In genomic region chr2:223641062-223641461, GRCh38 we compare ENCODE assay signal across 22 cellular contexts. TPM values are rescaled to one million over a fixed set of nuclear protein-coding genes. Genes with fewer than 3 reads are reported as not detected.
DNase-seq lines count a peak whose midpoint lies in the region; ATAC-seq, FAIRE-seq and TF ChIP-seq lines count a peak whose summit lies in the region.
"Had no signal": no experiment of that assay in that cellular context is flagged by ENCODE, and none has a peak within 500 bp of the region (broad histone marks: within the 10 kb centered on the region; RNA-seq: fewer than 3 reads in every experiment).

No MANE protein-coding gene starts in this region.

- H3K9me1 ChIP-seq in keratinocyte (ENCODE audit: control insufficient read depth, extremely low read depth, insufficient read depth, low read length): no peaks in the 10 kb centered on the region

- WGBS in upper lobe of left lung, 2 donors: 29 to 36% methylated on average over 5 of the region's 5 CpGs

- H3K27ac ChIP-seq in A673 (ENCODE audit: low read depth, low read length, poor library complexity, severe bottlenecking) (peak overlapping the region; percentile 38), SK-N-MC (peak overlapping the region; percentile 86), keratinocyte (ENCODE audit: control insufficient read depth, insufficient read depth, low read length) (no peak overlapping the region), upper lobe of left lung (no peak overlapping the region)
- H3K27ac ChIP-seq: skin epidermis, upper lobe of right lung, WERI-Rb-1 had no signal

- H3K4me3 Mint-ChIP-seq in HFFc6: no peak overlapping the region
- H3K4me3 Mint-ChIP-seq: activated T-helper 17 cell treated with anti-CD3 and anti-CD28 coated beads, Interleukin-2, amount 50 U/mL, for 72 hours; stimulated activated memory B cell treated with anti-CD40 and anti-IgM and Interleukin-4, amounts not matched to agents 10 μg/mL and 1 μg/mL and 100 μg/mL, for 72 hours; T-cell had no signal

- no peaks in the 10 kb centered on the region for H3K27me3 ChIP-seq in A673 (replicated peaks; ENCODE audit: insufficient read depth, low read depth, low read length, poor library complexity)
- H3K27me3 ChIP-seq in keratinocyte (ENCODE audit: control insufficient read depth, extremely low read depth, insufficient read depth, low read length): no peaks in the 10 kb centered on the region
- H3K27me3 ChIP-seq in upper lobe of left lung: no peaks in the 10 kb centered on the region
- H3K27me3 ChIP-seq: upper lobe of right lung had no signal

- H3K9me3 Mint-ChIP-seq in HFFc6: no peaks in the 10 kb centered on the region

- DNase-seq in A673 (ENCODE audit: low spot score): peak; percentile 50
- DNase-seq in HFFc6: peak; percentile 3
- peak; percentile 76 for DNase-seq in SK-N-MC (ENCODE audit: low read depth, low spot score)
- no peak for DNase-seq in keratinocyte (ENCODE audit: low read depth, low spot score)
- DNase-seq in upper lobe of left lung: no peak
- DNase-seq: activated CD8-positive, alpha-beta memory T cell treated with anti-CD3 and anti-CD28 coated beads for 24 hours; amygdala; Calu3; GF-D8; kidney; midbrain; NCI-H146; NCI-H446; T-cell; upper lobe of right lung; WERI-Rb-1 had no signal

- H3K4me2 ChIP-seq in keratinocyte (ENCODE audit: control insufficient read depth, extremely low read depth, insufficient read depth, low read depth, low read length): no peak overlapping the region

- ATAC-seq in HG03095 (IDR thresholded peaks at IDR 0.05; ENCODE audit: unreplicated experiment): no peak
- ATAC-seq in HG03521 (IDR thresholded peaks at IDR 0.05; ENCODE audit: unreplicated experiment): no peak
- no peak for ATAC-seq in HG03280 (IDR thresholded peaks at IDR 0.05; ENCODE audit: unreplicated experiment)
- ATAC-seq in upper lobe of left lung (ENCODE audit: low FRiP score in 2 of 2): no peak
- ATAC-seq: activated T-helper 17 cell treated with anti-CD3 and anti-CD28 coated beads, Interleukin-2, amount 50 U/mL, for 72 hours; stimulated activated memory B cell treated with anti-CD40 and anti-IgM and Interleukin-4, amounts not matched to agents 10 μg/mL and 1 μg/mL and 100 μg/mL, for 72 hours; T-cell; upper lobe of right lung had no signal

- H3K27ac Mint-ChIP-seq in HFFc6: no peak overlapping the region
- H3K27ac Mint-ChIP-seq: activated T-helper 17 cell treated with anti-CD3 and anti-CD28 coated beads, Interleukin-2, amount 50 U/mL, for 72 hours; stimulated activated memory B cell treated with anti-CD40 and anti-IgM and Interleukin-4, amounts not matched to agents 10 μg/mL and 1 μg/mL and 100 μg/mL, for 72 hours; T-cell had no signal

- peak overlapping the region; percentile 52 for H2AFZ ChIP-seq in keratinocyte (ENCODE audit: control insufficient read depth, low read length)

- FAIRE-seq in keratinocyte (lab: Jason Lieb, UNC): no peak
- FAIRE-seq: kidney had no signal

- intact Hi-C loops in A673 (cut with micrococcal nuclease; ENCODE audit: unreplicated experiment): no loop called here

- TF ChIP-seq POLR2A in upper lobe of left lung (IDR thresholded peaks at IDR 0.05): no peak

- H3K4me1 ChIP-seq in A673 (ENCODE audit: insufficient read depth, low read length, poor library complexity, severe bottlenecking) (peaks cover 39% of the 10 kb centered on the region), keratinocyte (ENCODE audit: control insufficient read depth, extremely low read depth, insufficient read depth, low read length) (peaks cover 8% of the 10 kb centered on the region), upper lobe of left lung (peaks cover 0 to 6% (median 0%) of the 10 kb centered on the region in 4 donors)
- H3K4me1 ChIP-seq: upper lobe of right lung had no signal

- H3K9ac ChIP-seq in SK-N-MC (ENCODE audit: insufficient read length) (no peak overlapping the region), keratinocyte (ENCODE audit: control insufficient read depth, extremely low read depth, insufficient read depth, low read length) (no peak overlapping the region)

- CTCF ChIA-PET in A673 (lab: Charles Lee): no interaction called here

- H3K9me3 ChIP-seq in A673 (ENCODE audit: low read depth, low read length, poor library complexity, severe bottlenecking) (peaks cover 14% of the 10 kb centered on the region), SK-N-MC (ENCODE audit: low read depth, low read length) (no peaks in the 10 kb centered on the region), keratinocyte (ENCODE audit: control insufficient read depth, low read depth, low read length) (no peaks in the 10 kb centered on the region), upper lobe of left lung (no peaks in the 10 kb centered on the region)
- H3K9me3 ChIP-seq: upper lobe of right lung had no signal

- H3K79me2 ChIP-seq in keratinocyte (ENCODE audit: control insufficient read depth, insufficient read depth, low read length): no peaks in the 10 kb centered on the region

- no peak for TF ChIP-seq CTCF in A673 (conservative IDR thresholded peaks at IDR 0.05; ENCODE audit: low read depth, low read length)
- no peak for TF ChIP-seq CTCF in HFFc6 (IDR thresholded peaks at IDR 0.05)
- no peak for TF ChIP-seq CTCF in keratinocyte (optimal IDR thresholded peaks at IDR 0.05 in 1 of 3, IDR thresholded peaks at IDR 0.05 in 1 of 3, conservative IDR thresholded peaks at IDR 0.05 in 1 of 3; ENCODE audit: extremely low read depth in 1 of 3, insufficient read depth in 2 of 3, low read length in 3 of 3)
- no peak for TF ChIP-seq CTCF in upper lobe of left lung (IDR thresholded peaks at IDR 0.05)

- no peak overlapping the region for H3K4me3 ChIP-seq in A673 (ENCODE audit: low read depth, low read length, poor library complexity, severe bottlenecking)
- peak overlapping the region; percentile 32 for H3K4me3 ChIP-seq in SK-N-MC
- no peak overlapping the region for H3K4me3 ChIP-seq in keratinocyte (ENCODE audit: control insufficient read depth in 2 of 3, extremely low read depth in 1 of 3, insufficient read depth in 2 of 3, low read depth in 1 of 3, low read length in 3 of 3)
- no peak overlapping the region for H3K4me3 ChIP-seq in upper lobe of left lung
- H3K4me3 ChIP-seq: skin epidermis, upper lobe of right lung had no signal

- H3K36me3 Mint-ChIP-seq in HFFc6 (ENCODE audit: low read depth): no peaks in the 10 kb centered on the region
- H3K36me3 Mint-ChIP-seq: stimulated activated memory B cell treated with anti-CD40 and anti-IgM and Interleukin-4, amounts not matched to agents 10 μg/mL and 1 μg/mL and 100 μg/mL, for 72 hours; T-cell had no signal

- dilution Hi-C loops in keratinocyte (cut with MboI; ENCODE audit: extremely low pct_ligation_motif_present, low sequenced_read_pairs): no loop called here

- no peaks in the 10 kb centered on the region; the same call in 1 of the 2 replicates for H3K27me3 Mint-ChIP-seq in HFFc6 (ENCODE audit: insufficient read depth)
- H3K27me3 Mint-ChIP-seq: activated T-helper 17 cell treated with anti-CD3 and anti-CD28 coated beads, Interleukin-2, amount 50 U/mL, for 72 hours; stimulated activated memory B cell treated with anti-CD40 and anti-IgM and Interleukin-4, amounts not matched to agents 10 μg/mL and 1 μg/mL and 100 μg/mL, for 72 hours had no signal

- TF ChIP-seq EP300 in upper lobe of left lung (IDR thresholded peaks at IDR 0.05): no peak

- H3K4me1 Mint-ChIP-seq in HFFc6 (ENCODE audit: low read depth): peaks cover 7% of the 10 kb centered on the region
- H3K4me1 Mint-ChIP-seq: activated T-helper 17 cell treated with anti-CD3 and anti-CD28 coated beads, Interleukin-2, amount 50 U/mL, for 72 hours; stimulated activated memory B cell treated with anti-CD40 and anti-IgM and Interleukin-4, amounts not matched to agents 10 μg/mL and 1 μg/mL and 100 μg/mL, for 72 hours; T-cell had no signal

- POLR2A ChIA-PET in A673 (lab: Charles Lee; ENCODE audit: low non-redundant PET): no interaction called here

- H3K36me3 ChIP-seq in A673 (ENCODE audit: insufficient read depth, low read length, poor library complexity, severe bottlenecking): peaks cover 38% of the 10 kb centered on the region
- no peaks in the 10 kb centered on the region for H3K36me3 ChIP-seq in SK-N-MC (ENCODE audit: insufficient read depth, low read length)
- H3K36me3 ChIP-seq in keratinocyte (ENCODE audit: control insufficient read depth in 2 of 2, extremely low read depth in 1 of 2, insufficient read depth in 2 of 2, low read length in 2 of 2): no peaks in the 10 kb centered on the region
- H3K36me3 ChIP-seq in upper lobe of left lung: no peaks in the 10 kb centered on the region
- H3K36me3 ChIP-seq: upper lobe of right lung, WERI-Rb-1 had no signal

- BruUV-seq in A673 (replicated peaks; lab: Mats Ljungman, UMichigan): no TSS peak

- no peaks in the 10 kb centered on the region for H4K20me1 ChIP-seq in keratinocyte (ENCODE audit: control insufficient read depth, extremely low read depth, insufficient read depth, low read length)

RNA-seq across cellular contexts. Expression of gene SCG2, which starts 38.9 kb away (rescaled TPM):
- total RNA-seq in A673 (2021): 26.2 and 27.0 TPM in 2 replicates
- total RNA-seq in HFFc6 (2021; fragmentation: NEBNext Ultra II Directional; extraction: Animal tissue kit (Norgen Biotek cat#: 25700)): under 1 TPM; 0.23 to 0.97 (median 0.37) TPM
- polyA plus RNA-seq in keratinocyte: 0.08 to 0.10 TPM (median 0.08 TPM) in 3 replicates
- 0.70 TPM for polyA plus RNA-seq in keratinocyte (2011; ENCODE audit: low read depth)
- polyA plus RNA-seq in keratinocyte (2011; cell fraction: cytosol; rRNA removed): 0.09 and 0.10 TPM in 2 replicates
- polyA plus RNA-seq in keratinocyte (2011; cell fraction: nucleus; rRNA removed): 0.25 and 0.43 TPM in 2 replicates
- 0.27 TPM in 1 of 2 replicates, not detected in the other for polyA plus RNA-seq in keratinocyte (2012; ENCODE audit: low replicate concordance)
- polyA minus RNA-seq in keratinocyte: not detected in 3 replicates
- not detected for polyA minus RNA-seq in keratinocyte (2011; cell fraction: cytosol; rRNA and poly(A)+ RNA removed)
- not detected in 2 replicates for polyA minus RNA-seq in keratinocyte (2011; cell fraction: nucleus; rRNA and poly(A)+ RNA removed)
- total RNA-seq in upper lobe of left lung: under 1 TPM in 5 of 6 donors, not detected in 1; 0.15 to 0.79 (median 0.44) TPM
- total RNA-seq: activated T-helper 17 cell treated with anti-CD3 and anti-CD28 coated beads, Interleukin-2, amount 50 U/mL, for 72 hours; T-cell had no signal

Comparison
In these comparisons a context has a peak if more than half of its experiments do, and no peak if none do; other contexts are left out.
1. DNase-seq: peak in A673 (single experiment), HFFc6 (single experiment) and SK-N-MC (single experiment); none in keratinocyte (single experiment) and upper lobe of left lung (0 of 2).
2. H3K27ac ChIP-seq: peak in A673 (single experiment) and SK-N-MC (single experiment); none in keratinocyte (single experiment) and upper lobe of left lung (0 of 4).
3. RNA of gene SCG2, which starts 38.9 kb away (total RNA-seq): 26.2 to 27.0 TPM in A673; 0.15 to 0.79 TPM in upper lobe of left lung and 0.23 to 0.97 TPM in HFFc6; every median in the first group is over 10 times any median in the second.